1 cellular context compared by ENCODE assay signal in the genomic region with DNA sequence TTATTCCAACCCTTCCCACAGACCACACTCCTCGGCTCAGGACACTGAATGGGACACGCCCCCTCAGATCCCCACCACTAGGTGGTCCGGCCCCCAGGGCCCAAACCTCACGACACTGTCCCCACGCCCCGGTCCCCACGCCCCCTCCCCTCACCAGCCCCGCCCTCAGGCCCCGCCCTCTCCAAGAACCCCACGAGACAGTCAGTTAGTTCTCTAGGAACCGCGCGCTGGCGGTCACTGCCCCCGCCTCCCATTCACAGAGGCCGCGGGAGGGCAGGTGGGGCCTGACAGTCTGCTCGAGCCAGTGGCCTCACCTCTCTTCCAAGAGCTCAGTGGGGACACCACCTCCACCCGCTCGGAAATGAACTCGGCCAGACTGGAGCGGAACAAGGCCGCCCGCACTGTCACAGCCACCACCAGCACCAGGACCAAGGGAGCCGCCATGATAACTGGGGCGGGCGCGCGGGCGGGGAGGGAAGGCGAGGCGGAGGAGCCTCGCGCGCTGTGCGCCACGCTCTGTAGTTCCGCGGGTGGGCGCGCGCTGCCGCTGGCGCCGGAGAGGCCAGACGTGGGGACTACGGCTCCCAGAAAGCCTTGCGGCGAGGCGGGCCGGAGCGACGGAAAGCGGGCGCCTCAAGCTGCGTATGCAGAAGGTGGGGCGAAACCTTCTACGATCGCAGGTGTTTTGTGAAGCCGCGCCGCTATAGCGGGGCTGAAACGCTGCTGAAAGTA.
TF ChIP-seq lines count a peak whose summit lies in the region.

Gene PIGU (minus strand): TSS at position 451 of the 732 bp plus-strand sequence. CDS start 7 bp downstream, at position 444.

TF ChIP-seq in HEK293, 187 proteins besides CTCF, POLR2A, EP300 and RAD21 (continued from another document and continues in another):
- TF ChIP-seq ZNF157 (tag by site-specific recombination; IDR thresholded peaks at IDR 0.05), result no peak
- TF ChIP-seq ZNF610 (tag by site-specific recombination; IDR thresholded peaks at IDR 0.05; ENCODE audit: borderline replicate concordance), result no peak
- TF ChIP-seq, protein P1, sequence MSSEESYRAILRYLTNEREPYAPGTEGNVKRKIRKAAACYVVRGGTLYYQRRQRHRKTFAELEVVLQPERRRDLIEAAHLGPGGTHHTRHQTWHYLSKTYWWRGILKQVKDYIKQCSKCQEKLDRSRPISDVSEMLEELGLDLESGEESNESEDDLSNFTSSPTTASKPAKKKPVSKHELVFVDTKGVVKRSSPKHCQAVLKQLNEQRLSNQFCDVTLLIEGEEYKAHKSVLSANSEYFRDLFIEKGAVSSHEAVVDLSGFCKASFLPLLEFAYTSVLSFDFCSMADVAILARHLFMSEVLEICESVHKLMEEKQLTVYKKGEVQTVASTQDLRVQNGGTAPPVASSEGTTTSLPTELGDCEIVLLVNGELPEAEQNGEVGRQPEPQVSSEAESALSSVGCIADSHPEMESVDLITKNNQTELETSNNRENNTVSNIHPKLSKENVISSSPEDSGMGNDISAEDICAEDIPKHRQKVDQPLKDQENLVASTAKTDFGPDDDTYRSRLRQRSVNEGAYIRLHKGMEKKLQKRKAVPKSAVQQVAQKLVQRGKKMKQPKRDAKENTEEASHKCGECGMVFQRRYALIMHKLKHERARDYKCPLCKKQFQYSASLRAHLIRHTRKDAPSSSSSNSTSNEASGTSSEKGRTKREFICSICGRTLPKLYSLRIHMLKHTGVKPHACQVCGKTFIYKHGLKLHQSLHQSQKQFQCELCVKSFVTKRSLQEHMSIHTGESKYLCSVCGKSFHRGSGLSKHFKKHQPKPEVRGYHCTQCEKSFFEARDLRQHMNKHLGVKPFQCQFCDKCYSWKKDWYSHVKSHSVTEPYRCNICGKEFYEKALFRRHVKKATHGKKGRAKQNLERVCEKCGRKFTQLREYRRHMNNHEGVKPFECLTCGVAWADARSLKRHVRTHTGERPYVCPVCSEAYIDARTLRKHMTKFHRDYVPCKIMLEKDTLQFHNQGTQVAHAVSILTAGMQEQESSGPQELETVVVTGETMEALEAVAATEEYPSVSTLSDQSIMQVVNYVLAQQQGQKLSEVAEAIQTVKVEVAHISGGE (tag by site-specific recombination; conservative IDR thresholded peaks at IDR 0.05; ENCODE audit: low read depth), result peak; percentile 88
- TF ChIP-seq ZEB2 (tag by site-specific recombination; IDR thresholded peaks at IDR 0.05), result 0 out of 2 replicates have a peak, but pooled peaks have one; percentile 81
- no peak for TF ChIP-seq SALL2 (tag by site-specific recombination; IDR thresholded peaks at IDR 0.05; ENCODE audit: borderline replicate concordance)
- TF ChIP-seq ZFP69B (tag by site-specific recombination; IDR thresholded peaks at IDR 0.05), result peak; percentile 17; the same call in 1 of the 2 replicates
- TF ChIP-seq SP7 (tag by site-specific recombination; IDR thresholded peaks at IDR 0.05), result peak; percentile 62; the same call in 1 of the 2 replicates
- TF ChIP-seq, protein P2, sequence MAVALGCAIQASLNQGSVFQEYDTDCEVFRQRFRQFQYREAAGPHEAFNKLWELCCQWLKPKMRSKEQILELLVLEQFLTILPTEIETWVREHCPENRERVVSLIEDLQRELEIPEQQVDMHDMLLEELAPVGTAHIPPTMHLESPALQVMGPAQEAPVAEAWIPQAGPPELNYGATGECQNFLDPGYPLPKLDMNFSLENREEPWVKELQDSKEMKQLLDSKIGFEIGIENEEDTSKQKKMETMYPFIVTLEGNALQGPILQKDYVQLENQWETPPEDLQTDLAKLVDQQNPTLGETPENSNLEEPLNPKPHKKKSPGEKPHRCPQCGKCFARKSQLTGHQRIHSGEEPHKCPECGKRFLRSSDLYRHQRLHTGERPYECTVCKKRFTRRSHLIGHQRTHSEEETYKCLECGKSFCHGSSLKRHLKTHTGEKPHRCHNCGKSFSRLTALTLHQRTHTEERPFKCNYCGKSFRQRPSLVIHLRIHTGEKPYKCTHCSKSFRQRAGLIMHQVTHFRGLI (tag by site-specific recombination; IDR thresholded peaks at IDR 0.05), result peak; percentile 83
- peak; percentile 71; the same call in 1 of the 2 replicates for TF ChIP-seq ZNF561 (tag by site-specific recombination; IDR thresholded peaks at IDR 0.05; ENCODE audit: borderline replicate concordance)
- TF ChIP-seq EGR2 (tag by site-specific recombination; IDR thresholded peaks at IDR 0.05; ENCODE audit: low read depth), result peak; percentile 86
- TF ChIP-seq ZNF341 (tag by site-specific recombination; IDR thresholded peaks at IDR 0.05; ENCODE audit: low read depth), result peak; percentile 75
- TF ChIP-seq ZNF324 (tag by site-specific recombination; IDR thresholded peaks at IDR 0.05), result peak; percentile 61; the same call in 1 of the 2 replicates
- TF ChIP-seq, protein P3, sequence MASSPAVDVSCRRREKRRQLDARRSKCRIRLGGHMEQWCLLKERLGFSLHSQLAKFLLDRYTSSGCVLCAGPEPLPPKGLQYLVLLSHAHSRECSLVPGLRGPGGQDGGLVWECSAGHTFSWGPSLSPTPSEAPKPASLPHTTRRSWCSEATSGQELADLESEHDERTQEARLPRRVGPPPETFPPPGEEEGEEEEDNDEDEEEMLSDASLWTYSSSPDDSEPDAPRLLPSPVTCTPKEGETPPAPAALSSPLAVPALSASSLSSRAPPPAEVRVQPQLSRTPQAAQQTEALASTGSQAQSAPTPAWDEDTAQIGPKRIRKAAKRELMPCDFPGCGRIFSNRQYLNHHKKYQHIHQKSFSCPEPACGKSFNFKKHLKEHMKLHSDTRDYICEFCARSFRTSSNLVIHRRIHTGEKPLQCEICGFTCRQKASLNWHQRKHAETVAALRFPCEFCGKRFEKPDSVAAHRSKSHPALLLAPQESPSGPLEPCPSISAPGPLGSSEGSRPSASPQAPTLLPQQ (tag by site-specific recombination; IDR thresholded peaks at IDR 0.05), result peak; percentile 65
- TF ChIP-seq ZNF629 (tag by site-specific recombination; IDR thresholded peaks at IDR 0.05), result peak; percentile 88
- TF ChIP-seq, protein P4, sequence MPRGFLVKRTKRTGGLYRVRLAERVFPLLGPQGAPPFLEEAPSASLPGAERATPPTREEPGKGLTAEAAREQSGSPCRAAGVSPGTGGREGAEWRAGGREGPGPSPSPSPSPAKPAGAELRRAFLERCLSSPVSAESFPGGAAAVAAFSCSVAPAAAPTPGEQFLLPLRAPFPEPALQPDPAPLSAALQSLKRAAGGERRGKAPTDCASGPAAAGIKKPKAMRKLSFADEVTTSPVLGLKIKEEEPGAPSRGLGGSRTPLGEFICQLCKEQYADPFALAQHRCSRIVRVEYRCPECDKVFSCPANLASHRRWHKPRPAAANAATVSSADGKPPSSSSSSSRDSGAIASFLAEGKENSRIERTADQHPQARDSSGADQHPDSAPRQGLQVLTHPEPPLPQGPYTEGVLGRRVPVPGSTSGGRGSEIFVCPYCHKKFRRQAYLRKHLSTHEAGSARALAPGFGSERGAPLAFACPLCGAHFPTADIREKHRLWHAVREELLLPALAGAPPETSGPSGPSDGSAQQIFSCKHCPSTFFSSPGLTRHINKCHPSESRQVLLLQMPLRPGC (tag by site-specific recombination; IDR thresholded peaks at IDR 0.05), result 0 out of 2 replicates have a peak, but pooled peaks have one; percentile 15
- peak; percentile 78; the same call in 1 of the 2 replicates for TF ChIP-seq GLIS2 (tag by site-specific recombination; IDR thresholded peaks at IDR 0.05)
- TF ChIP-seq KLF10 (tag by site-specific recombination; IDR thresholded peaks at IDR 0.05), result peak; percentile 39; the same call in 1 of the 2 replicates
- TF ChIP-seq PATZ1 (tag by site-specific recombination; IDR thresholded peaks at IDR 0.05), result peak; percentile 68
- peak; percentile 68 for TF ChIP-seq GLIS1 (tag by site-specific recombination; IDR thresholded peaks at IDR 0.05)
- TF ChIP-seq ZNF585B (tag by site-specific recombination; IDR thresholded peaks at IDR 0.05), result no peak
- TF ChIP-seq ZNF488 (tag by site-specific recombination; IDR thresholded peaks at IDR 0.05), result no peak
- TF ChIP-seq HOXD13 (CRISPR knock-in tag; IDR thresholded peaks at IDR 0.05; ENCODE audit: borderline replicate concordance), result no peak
- no peak for TF ChIP-seq ZNF175 (tag by site-specific recombination; IDR thresholded peaks at IDR 0.05)
- peak; percentile 92 for TF ChIP-seq ZFHX2 (tag by site-specific recombination; conservative IDR thresholded peaks at IDR 0.05)
- TF ChIP-seq ZNF23 (tag by site-specific recombination; IDR thresholded peaks at IDR 0.05; ENCODE audit: borderline replicate concordance), result no peak
- peak; percentile 84 for TF ChIP-seq SP2 (tag by site-specific recombination; IDR thresholded peaks at IDR 0.05)
- TF ChIP-seq ZNF658 (tag by site-specific recombination; IDR thresholded peaks at IDR 0.05), result no peak
- peak; percentile 86 for TF ChIP-seq KLF9 (tag by site-specific recombination; IDR thresholded peaks at IDR 0.05; ENCODE audit: low read depth)
- TF ChIP-seq, protein P5, sequence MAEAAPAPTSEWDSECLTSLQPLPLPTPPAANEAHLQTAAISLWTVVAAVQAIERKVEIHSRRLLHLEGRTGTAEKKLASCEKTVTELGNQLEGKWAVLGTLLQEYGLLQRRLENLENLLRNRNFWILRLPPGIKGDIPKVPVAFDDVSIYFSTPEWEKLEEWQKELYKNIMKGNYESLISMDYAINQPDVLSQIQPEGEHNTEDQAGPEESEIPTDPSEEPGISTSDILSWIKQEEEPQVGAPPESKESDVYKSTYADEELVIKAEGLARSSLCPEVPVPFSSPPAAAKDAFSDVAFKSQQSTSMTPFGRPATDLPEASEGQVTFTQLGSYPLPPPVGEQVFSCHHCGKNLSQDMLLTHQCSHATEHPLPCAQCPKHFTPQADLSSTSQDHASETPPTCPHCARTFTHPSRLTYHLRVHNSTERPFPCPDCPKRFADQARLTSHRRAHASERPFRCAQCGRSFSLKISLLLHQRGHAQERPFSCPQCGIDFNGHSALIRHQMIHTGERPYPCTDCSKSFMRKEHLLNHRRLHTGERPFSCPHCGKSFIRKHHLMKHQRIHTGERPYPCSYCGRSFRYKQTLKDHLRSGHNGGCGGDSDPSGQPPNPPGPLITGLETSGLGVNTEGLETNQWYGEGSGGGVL (tag by site-specific recombination; IDR thresholded peaks at IDR 0.05), result peak; percentile 83
- peak; percentile 41; the same call in 1 of the 2 replicates for TF ChIP-seq ZNF2 (tag by site-specific recombination; IDR thresholded peaks at IDR 0.05)
- TF ChIP-seq, protein P6, sequence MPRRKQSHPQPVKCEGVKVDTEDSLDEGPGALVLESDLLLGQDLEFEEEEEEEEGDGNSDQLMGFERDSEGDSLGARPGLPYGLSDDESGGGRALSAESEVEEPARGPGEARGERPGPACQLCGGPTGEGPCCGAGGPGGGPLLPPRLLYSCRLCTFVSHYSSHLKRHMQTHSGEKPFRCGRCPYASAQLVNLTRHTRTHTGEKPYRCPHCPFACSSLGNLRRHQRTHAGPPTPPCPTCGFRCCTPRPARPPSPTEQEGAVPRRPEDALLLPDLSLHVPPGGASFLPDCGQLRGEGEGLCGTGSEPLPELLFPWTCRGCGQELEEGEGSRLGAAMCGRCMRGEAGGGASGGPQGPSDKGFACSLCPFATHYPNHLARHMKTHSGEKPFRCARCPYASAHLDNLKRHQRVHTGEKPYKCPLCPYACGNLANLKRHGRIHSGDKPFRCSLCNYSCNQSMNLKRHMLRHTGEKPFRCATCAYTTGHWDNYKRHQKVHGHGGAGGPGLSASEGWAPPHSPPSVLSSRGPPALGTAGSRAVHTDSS (tag by site-specific recombination; IDR thresholded peaks at IDR 0.05), result no peak
- no peak for TF ChIP-seq ZNF19 (tag by site-specific recombination; IDR thresholded peaks at IDR 0.05; ENCODE audit: low read depth)
- TF ChIP-seq PRDM10 (tag by site-specific recombination; IDR thresholded peaks at IDR 0.05), result peak; percentile 96
